20 cellular contexts compared by ENCODE assay signal in the genomic region with DNA sequence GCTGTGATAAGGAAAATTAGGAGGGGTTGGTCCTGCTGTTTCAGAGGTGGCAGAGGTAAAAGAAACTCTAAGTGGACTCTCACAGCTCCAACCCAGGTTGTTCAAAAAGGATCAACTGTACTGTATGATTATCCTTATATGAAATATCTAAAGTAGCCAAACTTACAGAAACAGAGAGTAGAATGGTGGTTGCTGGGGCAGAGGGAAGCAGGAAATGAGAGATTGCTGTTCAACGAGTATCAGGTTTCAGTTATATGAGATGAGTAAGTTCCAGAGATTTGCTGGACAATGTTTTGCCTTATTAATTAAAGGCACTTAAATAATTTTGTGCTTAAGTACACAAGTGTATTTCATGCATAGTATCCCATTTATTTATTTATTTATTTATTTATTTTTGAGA.
A peak's percentile ranks its signal among the peaks of the same experiment; 100 is the strongest.
DNase-seq lines count a peak whose midpoint lies in the region; ATAC-seq, FAIRE-seq and TF ChIP-seq lines count a peak whose summit lies in the region.
"Had no signal": no experiment of that assay in that cellular context is flagged by ENCODE, and none has a peak within 500 bp of the region (broad histone marks: within the 10 kb centered on the region; RNA-seq: fewer than 3 reads in every experiment).

No MANE protein-coding gene starts in this region.

- no peak overlapping the region for H3K4me2 ChIP-seq in MM.1S (ENCODE audit: low read depth, low read length)
- H3K4me2 ChIP-seq in GM12878 (ENCODE audit: control insufficient read depth, insufficient read depth), result no peak overlapping the region
- H3K4me2 ChIP-seq: BLaER1 had no signal

- H3K9me2 ChIP-seq in MM.1S (replicated peaks; ENCODE audit: insufficient read depth, low read length), result no peaks in the 10 kb centered on the region; the same call in 1 of the 2 replicates

- peak; percentile 52 for ATAC-seq in GM12878
- ATAC-seq: CD8-positive, alpha-beta T cell had no signal

- no peak for TF ChIP-seq EP300 in GM12878 (IDR thresholded peaks at IDR 0.05; ENCODE audit: borderline replicate concordance in 1 of 2, control insufficient read depth in 1 of 2, low read depth in 2 of 2, low read length in 2 of 2)

- no peak overlapping the region for H2AFZ ChIP-seq in MM.1S (ENCODE audit: low read length)
- no peak overlapping the region for H2AFZ ChIP-seq in GM12878 (ENCODE audit: control insufficient read depth, low read depth, low read length)

- in situ Hi-C loops in GM12878 (cut with MboI), result no loop called here

- SMC1A ChIA-PET in GM12878 (lab: Charles Lee; ENCODE audit: uncharacterized antibody, unreplicated experiment), result no interaction called here

- 0% methylated on average over 1 of the region's 1 CpG for WGBS in GM12878 (ENCODE audit: insufficient coverage, insufficient replicate concordance, low lambda C conversion rate, missing lambda C conversion rate)

- RAD21 ChIA-PET in GM12878 (lab: Charles Lee; ENCODE audit: unreplicated experiment), result no interaction called here

- H4K20me1 ChIP-seq in MM.1S (ENCODE audit: insufficient read depth, low read length) (no peaks in the 10 kb centered on the region), GM12878 (ENCODE audit: control insufficient read depth, insufficient read depth) (no peaks in the 10 kb centered on the region)
- H4K20me1 ChIP-seq: BLaER1 had no signal

- H3K9me3 ChIP-seq in MM.1S (replicated peaks; ENCODE audit: insufficient read depth, low read length) (no peaks in the 10 kb centered on the region), GM12878 (replicated peaks; ENCODE audit: control insufficient read depth, insufficient read depth, low read length) (no peaks in the 10 kb centered on the region), A673 (ENCODE audit: low read depth, low read length, poor library complexity, severe bottlenecking) (peaks cover 14% of the 10 kb centered on the region)
- H3K9me3 ChIP-seq: BLaER1, Caco-2, HAP-1 had no signal

- TF ChIP-seq POLR2A in GM12878 (IDR thresholded peaks at IDR 0.05; ENCODE audit: low read depth, low read length), result no peak

- TF ChIP-seq RAD21 in GM12878 (IDR thresholded peaks at IDR 0.05; ENCODE audit: insufficient read depth, low read depth, low read length), result no peak

- H3K79me2 ChIP-seq in MM.1S (ENCODE audit: low read length), result no peaks in the 10 kb centered on the region
- H3K79me2 ChIP-seq in GM12878 (ENCODE audit: control insufficient read depth, insufficient read depth, low read length), result no peaks in the 10 kb centered on the region

- H3F3A ChIP-seq in MM.1S (ENCODE audit: insufficient read depth, low read length), result no peaks in the 10 kb centered on the region; the same call in 1 of the 2 replicates

- H3K4me1 ChIP-seq in MM.1S (ENCODE audit: low read length), result peaks cover 2% of the 10 kb centered on the region; the same call in 1 of the 2 replicates
- no peaks in the 10 kb centered on the region for H3K4me1 ChIP-seq in GM12878 (ENCODE audit: control insufficient read depth, insufficient read depth, low read length)
- no peaks in the 10 kb centered on the region for H3K4me1 ChIP-seq in A673 (ENCODE audit: insufficient read depth, low read length, poor library complexity, severe bottlenecking)
- H3K4me1 ChIP-seq: BLaER1, Caco-2, HAP-1 had no signal

- H3K9ac ChIP-seq in MM.1S (ENCODE audit: low read length), result no peak overlapping the region
- H3K9ac ChIP-seq in GM12878 (ENCODE audit: control insufficient read depth, insufficient read depth, low read length), result no peak overlapping the region
- H3K9ac ChIP-seq: BLaER1 had no signal

- peak; percentile 43 for DNase-seq in DMS53 (lab: John Stamatoyannopoulos, UW)
- peak; percentile 11 for DNase-seq in DMS53 treated with DMSO at 0.1 percent for 48 hours (lab: John Stamatoyannopoulos, UW; ENCODE audit: unreplicated experiment)
- peak; percentile 31 for DNase-seq in MM.1S
- DNase-seq in GM12878 (ENCODE audit: low read depth, low spot score), result no peak
- DNase-seq in A673 (ENCODE audit: low spot score), result no peak
- DNase-seq in HuH-7 (ENCODE audit: low spot score), result no peak
- DNase-seq: Caco-2; CD4-positive, CD25-positive, alpha-beta regulatory T cell; CD8-positive, alpha-beta T cell; DMS153; DMS79 treated with DMSO at 0.1 percent for 48 hours; GOT3; HFFc6 had no signal

- no peak for TF ChIP-seq CTCF in MM.1S (IDR thresholded peaks at IDR 0.05; ENCODE audit: low read length)
- no peak for TF ChIP-seq CTCF in GM12878 (IDR thresholded peaks at IDR 0.05 in 2 of 3, conservative IDR thresholded peaks at IDR 0.05 in 1 of 3; ENCODE audit: control insufficient read depth in 2 of 3, extremely low read depth in 1 of 3, insufficient read depth in 1 of 3, low read depth in 3 of 3, low read length in 3 of 3)
- TF ChIP-seq CTCF in A673 (conservative IDR thresholded peaks at IDR 0.05; ENCODE audit: low read depth, low read length), result no peak

- POLR2A ChIA-PET in GM12878 (lab: Charles Lee), result no interaction called here
- POLR2A ChIA-PET in A673 (lab: Charles Lee; ENCODE audit: low non-redundant PET), result no interaction called here

- H3K27me3 ChIP-seq in MM.1S (replicated peaks; ENCODE audit: insufficient read depth, low read length) (no peaks in the 10 kb centered on the region), GM12878 (replicated peaks in 1 of 2; ENCODE audit: control insufficient read depth in 2 of 2, insufficient read depth in 2 of 2, low read length in 1 of 2) (no peaks in the 10 kb centered on the region), A673 (replicated peaks; ENCODE audit: insufficient read depth, low read depth, low read length, poor library complexity) (no peaks in the 10 kb centered on the region)
- H3K27me3 ChIP-seq: BLaER1 had no signal

- CTCF ChIA-PET in GM12878 (lab: Yijun Ruan, JAX), result interaction anchor here (1.1 kb wide), 1 partner anchor 12 kb away, joined by 3 read pairs; no protein-coding TSS in a partner anchor
- CTCF ChIA-PET in A673 (lab: Charles Lee), result no interaction called here

- H3K4me3 ChIP-seq in MM.1S (ENCODE audit: low read length), result no peak overlapping the region
- no peak overlapping the region for H3K4me3 ChIP-seq in GM12878
- H3K4me3 ChIP-seq in A673 (ENCODE audit: low read depth, low read length, poor library complexity, severe bottlenecking), result no peak overlapping the region
- H3K4me3 ChIP-seq: BLaER1, HAP-1 had no signal

- BruUV-seq in GM12878 (replicated peaks; lab: Mats Ljungman, UMichigan), result no TSS peak
- BruUV-seq in A673 (replicated peaks; lab: Mats Ljungman, UMichigan), result no TSS peak

- no peak for FAIRE-seq in GM12878 (lab: Jason Lieb, UNC)
- FAIRE-seq: G401.6, GM12891, GM18507, H54 had no signal

- no peak overlapping the region for H3K27ac ChIP-seq in MM.1S (ENCODE audit: low read length)
- H3K27ac ChIP-seq in GM12878 (ENCODE audit: control insufficient read depth, insufficient read depth), result no peak overlapping the region
- H3K27ac ChIP-seq in A673 (ENCODE audit: low read depth, low read length, poor library complexity, severe bottlenecking), result no peak overlapping the region
- H3K27ac ChIP-seq: BLaER1, C4-2B had no signal

- intact Hi-C loops in GM12878 (cut with micrococcal nuclease; ENCODE audit: unreplicated experiment) (no loop called here), A673 (cut with micrococcal nuclease; ENCODE audit: unreplicated experiment) (no loop called here)

- H3K36me3 ChIP-seq in MM.1S (replicated peaks; ENCODE audit: insufficient read depth, low read length) (no peaks in the 10 kb centered on the region), GM12878 (ENCODE audit: control insufficient read depth in 2 of 2, insufficient read depth in 2 of 2, low read length in 1 of 2) (no peaks in the 10 kb centered on the region), A673 (ENCODE audit: insufficient read depth, low read length, poor library complexity, severe bottlenecking) (no peaks in the 10 kb centered on the region)
- H3K36me3 ChIP-seq: BLaER1, HAP-1 had no signal

TF ChIP-seq in GM12878, 131 proteins besides CTCF, POLR2A, EP300 and RAD21 (continues in another document):
- no peak for TF ChIP-seq ELK1 (IDR thresholded peaks at IDR 0.05; ENCODE audit: low read depth, low read length)
- TF ChIP-seq SUZ12 (IDR thresholded peaks at IDR 0.05; ENCODE audit: unreplicated experiment), result no peak
- no peak for TF ChIP-seq IKZF2 (IDR thresholded peaks at IDR 0.05)
- TF ChIP-seq, protein P1, sequence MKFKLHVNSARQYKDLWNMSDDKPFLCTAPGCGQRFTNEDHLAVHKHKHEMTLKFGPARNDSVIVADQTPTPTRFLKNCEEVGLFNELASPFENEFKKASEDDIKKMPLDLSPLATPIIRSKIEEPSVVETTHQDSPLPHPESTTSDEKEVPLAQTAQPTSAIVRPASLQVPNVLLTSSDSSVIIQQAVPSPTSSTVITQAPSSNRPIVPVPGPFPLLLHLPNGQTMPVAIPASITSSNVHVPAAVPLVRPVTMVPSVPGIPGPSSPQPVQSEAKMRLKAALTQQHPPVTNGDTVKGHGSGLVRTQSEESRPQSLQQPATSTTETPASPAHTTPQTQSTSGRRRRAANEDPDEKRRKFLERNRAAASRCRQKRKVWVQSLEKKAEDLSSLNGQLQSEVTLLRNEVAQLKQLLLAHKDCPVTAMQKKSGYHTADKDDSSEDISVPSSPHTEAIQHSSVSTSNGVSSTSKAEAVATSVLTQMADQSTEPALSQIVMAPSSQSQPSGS (IDR thresholded peaks at IDR 0.05; ENCODE audit: low read length), result no peak
- TF ChIP-seq, protein P2, sequence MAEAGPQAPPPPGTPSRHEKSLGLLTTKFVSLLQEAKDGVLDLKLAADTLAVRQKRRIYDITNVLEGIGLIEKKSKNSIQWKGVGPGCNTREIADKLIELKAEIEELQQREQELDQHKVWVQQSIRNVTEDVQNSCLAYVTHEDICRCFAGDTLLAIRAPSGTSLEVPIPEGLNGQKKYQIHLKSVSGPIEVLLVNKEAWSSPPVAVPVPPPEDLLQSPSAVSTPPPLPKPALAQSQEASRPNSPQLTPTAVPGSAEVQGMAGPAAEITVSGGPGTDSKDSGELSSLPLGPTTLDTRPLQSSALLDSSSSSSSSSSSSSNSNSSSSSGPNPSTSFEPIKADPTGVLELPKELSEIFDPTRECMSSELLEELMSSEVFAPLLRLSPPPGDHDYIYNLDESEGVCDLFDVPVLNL (IDR thresholded peaks at IDR 0.05; ENCODE audit: low read depth, low read length), result no peak

Comparison
In these comparisons a context has a peak if more than half of its experiments do, and no peak if none do; other contexts are left out.
1. DNase-seq: peak in DMS53 (single experiment), DMS53 treated with DMSO at 0.1 percent for 48 hours (single experiment) and MM.1S (single experiment); none in GM12878 (single experiment), A673 (single experiment) and HuH-7 (single experiment).